In genomic region chr1:213374369-213374768, GRCh38 we compare ENCODE assay signal across 8 cellular contexts.
A peak's percentile ranks its signal among the peaks of the same experiment; 100 is the strongest.
DNase-seq lines count a peak whose midpoint lies in the region; ATAC-seq and TF ChIP-seq lines count a peak whose summit lies in the region.

No MANE protein-coding gene starts in this region.

- peak; percentile 81 for ATAC-seq in GM19467 (IDR thresholded peaks at IDR 0.05; ENCODE audit: unreplicated experiment)
- peak; percentile 80 for ATAC-seq in foreskin keratinocyte

- H3K4me1 ChIP-seq in NT2/D1 (ENCODE audit: insufficient read depth, insufficient read length) (peaks cover 5% of the 10 kb centered on the region), foreskin keratinocyte (no peaks in the 10 kb centered on the region), vagina (no peaks in the 10 kb centered on the region)

- DNase-seq in DMS 273 treated with DMSO at 0.1 percent for 48 hours (lab: John Stamatoyannopoulos, UW) (peak; percentile 30), HL-60 (ENCODE audit: low read depth in 1 of 2, low spot score in 1 of 2) (peak; percentile 11 to 55), NT2/D1 (ENCODE audit: low read depth, low spot score) (peak; percentile 86), foreskin keratinocyte (peak; percentile 8 to 25), pons (ENCODE audit: low spot score) (peak; percentile 76), vagina (ENCODE audit: extremely low spot score in 2 of 2) (no peak)
- peak; percentile 51 for DNase-seq in activated T-cell treated with anti-CD3 and anti-CD28 coated beads, Interleukin-2, amount 50 U/mL, for 1 hour

- H3K9me3 ChIP-seq in NT2/D1 (ENCODE audit: insufficient read depth, low read length), result no peaks in the 10 kb centered on the region
- H3K9me3 ChIP-seq in vagina, result no peaks in the 10 kb centered on the region

- H3K36me3 ChIP-seq in NT2/D1 (ENCODE audit: insufficient read depth, insufficient read length, low read length), result no peaks in the 10 kb centered on the region
- no peaks in the 10 kb centered on the region for H3K36me3 ChIP-seq in vagina

- intact Hi-C loops in vagina (cut with DNase I), result no loop called here

- TF ChIP-seq CTCF in HL-60 (IDR thresholded peaks at IDR 0.05; ENCODE audit: insufficient read depth, low read length) (peak; percentile 65), foreskin keratinocyte (conservative IDR thresholded peaks at IDR 0.05) (peak; percentile 84), vagina (IDR thresholded peaks at IDR 0.05) (no peak)

- no peak overlapping the region for H3K27ac ChIP-seq in HL-60 (replicated peaks)
- no peak overlapping the region for H3K27ac ChIP-seq in foreskin keratinocyte
- H3K27ac ChIP-seq in vagina, result no peak overlapping the region

- no peak for TF ChIP-seq POLR2A in vagina (IDR thresholded peaks at IDR 0.05)

- H3K4me3 ChIP-seq in HL-60 (replicated peaks; ENCODE audit: insufficient read depth, low read length), result no peak overlapping the region
- no peak overlapping the region for H3K4me3 ChIP-seq in NT2/D1 (ENCODE audit: insufficient read length, low read depth)
- no peak overlapping the region for H3K4me3 ChIP-seq in vagina

- no peak overlapping the region for H3K9ac ChIP-seq in NT2/D1 (ENCODE audit: insufficient read length, low read depth)

- H3K27me3 ChIP-seq in HL-60 (ENCODE audit: insufficient read depth, poor library complexity, severe bottlenecking), result no peaks in the 10 kb centered on the region
- H3K27me3 ChIP-seq in NT2/D1 (ENCODE audit: insufficient read depth, insufficient read length), result no peaks in the 10 kb centered on the region
- H3K27me3 ChIP-seq in foreskin keratinocyte, result no peaks in the 10 kb centered on the region
- no peaks in the 10 kb centered on the region for H3K27me3 ChIP-seq in vagina

Comparison
In these comparisons a context has a peak if more than half of its experiments do, and no peak if none do; other contexts are left out.
1. DNase-seq: peak in DMS 273 treated with DMSO at 0.1 percent for 48 hours (single experiment), HL-60 (2 of 2), NT2/D1 (single experiment), activated T-cell treated with anti-CD3 and anti-CD28 coated beads, Interleukin-2, amount 50 U/mL, for 1 hour (single experiment), foreskin keratinocyte (2 of 2) and pons (single experiment); none in vagina (0 of 2).
2. CTCF ChIP-seq: peak in HL-60 (single experiment) and foreskin keratinocyte (single experiment); none in vagina (0 of 3).